Comparison of ENCODE assay signal across 9 cellular contexts in the genomic region with DNA sequence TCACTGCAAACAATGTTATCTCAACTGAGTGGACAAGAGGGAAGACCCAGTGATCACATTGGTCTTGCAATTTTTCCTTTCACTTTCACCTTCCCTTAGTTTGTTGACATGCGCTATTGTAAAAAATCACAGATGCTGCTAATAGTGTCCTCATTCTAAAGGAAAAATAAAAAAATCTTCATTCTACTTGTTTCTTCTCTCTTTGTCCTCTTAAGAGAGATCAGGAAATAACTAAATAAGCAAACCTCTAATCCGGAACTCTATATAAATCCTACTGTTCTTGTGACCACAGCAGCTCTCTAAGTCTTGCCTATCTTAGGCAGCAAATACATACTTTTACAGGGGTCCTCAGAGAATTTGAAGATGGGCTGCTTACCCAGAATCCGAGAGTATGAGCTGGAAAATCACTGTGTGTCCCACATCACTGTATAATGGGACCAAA.
DNase-seq lines count a peak whose midpoint lies in the region; ATAC-seq and TF ChIP-seq lines count a peak whose summit lies in the region.
"Had no signal": no experiment of that assay in that cellular context is flagged by ENCODE, and none has a peak within 500 bp of the region (broad histone marks: within the 10 kb centered on the region; RNA-seq: fewer than 3 reads in every experiment).

No MANE protein-coding gene starts in this region.

- no peaks in the 10 kb centered on the region for H3K36me3 Mint-ChIP-seq in activated CD4-positive, alpha-beta T cell treated with anti-CD3 and anti-CD28 coated beads, Interleukin-2, amount 10 ng/mL, durations not matched to agents 24 days and 14 days (ENCODE audit: low read depth)
- H3K36me3 Mint-ChIP-seq in activated naive CD4-positive, alpha-beta T cell treated with anti-CD3 and anti-CD28 coated beads, Interleukin-2, amount 50 U/mL, for 72 hours = no peaks in the 10 kb centered on the region

- H3K27me3 ChIP-seq in psoas muscle (ENCODE audit: insufficient read depth in 3 of 3, low read length in 2 of 3) = no peaks in the 10 kb centered on the region

- no peaks in the 10 kb centered on the region for H3K36me3 ChIP-seq in psoas muscle (ENCODE audit: insufficient read depth in 1 of 2, low read depth in 1 of 2)

- no peaks in the 10 kb centered on the region for H3K4me1 Mint-ChIP-seq in activated CD4-positive, alpha-beta T cell treated with anti-CD3 and anti-CD28 coated beads, Interleukin-2, amount 10 ng/mL, durations not matched to agents 24 days and 14 days

- H3K27ac Mint-ChIP-seq in activated CD4-positive, alpha-beta T cell treated with anti-CD3 and anti-CD28 coated beads, Interleukin-2, amount 10 ng/mL, durations not matched to agents 24 days and 14 days = no peak overlapping the region
- no peak overlapping the region for H3K27ac Mint-ChIP-seq in activated naive CD4-positive, alpha-beta T cell treated with anti-CD3 and anti-CD28 coated beads, Interleukin-2, amount 50 U/mL, for 72 hours

- H3K4me3 ChIP-seq in psoas muscle = peak overlapping the region; percentile 42

- DNase-seq in LoVo (ENCODE audit: low spot score) (peak; percentile 27), dermis microvascular lymphatic vessel endothelial cell (ENCODE audit: low read depth in 2 of 2) (peak; percentile 46 to 54), psoas muscle (no peak)
- DNase-seq in activated CD4-positive, alpha-beta T cell treated with anti-CD3 and anti-CD28 coated beads, Interleukin-2, amount 10 ng/mL, durations not matched to agents 24 days and 14 days = no peak
- no peak for DNase-seq in activated CD4-positive, alpha-beta T cell treated with anti-CD3 and anti-CD28 coated beads, Interleukin-2, amount 50 U/mL, for 1 hour
- no peak for DNase-seq in activated naive CD4-positive, alpha-beta T cell treated with anti-CD3 and anti-CD28 coated beads, Interleukin-2, amount 50 U/mL, for 72 hours (ENCODE audit: low spot score in 2 of 2)
- DNase-seq: mesendoderm had no signal

- H3K4me3 Mint-ChIP-seq in activated CD4-positive, alpha-beta T cell treated with anti-CD3 and anti-CD28 coated beads, Interleukin-2, amount 10 ng/mL, durations not matched to agents 24 days and 14 days = no peak overlapping the region

- no peaks in the 10 kb centered on the region for H3K4me1 ChIP-seq in psoas muscle

- no peak overlapping the region for H3K27ac ChIP-seq in psoas muscle

- H3K27me3 Mint-ChIP-seq in activated CD4-positive, alpha-beta T cell treated with anti-CD3 and anti-CD28 coated beads, Interleukin-2, amount 10 ng/mL, durations not matched to agents 24 days and 14 days = no peaks in the 10 kb centered on the region

- no peaks in the 10 kb centered on the region for H3K9me3 Mint-ChIP-seq in activated CD4-positive, alpha-beta T cell treated with anti-CD3 and anti-CD28 coated beads, Interleukin-2, amount 10 ng/mL, durations not matched to agents 24 days and 14 days
- peaks cover 0 to 4% of the 10 kb centered on the region in 2 donors for H3K9me3 Mint-ChIP-seq in activated naive CD4-positive, alpha-beta T cell treated with anti-CD3 and anti-CD28 coated beads, Interleukin-2, amount 50 U/mL, for 72 hours

- H3K9me3 ChIP-seq in psoas muscle = no peaks in the 10 kb centered on the region

- no peak for TF ChIP-seq CTCF in psoas muscle (IDR thresholded peaks at IDR 0.05)

- ATAC-seq in GM18502 (IDR thresholded peaks at IDR 0.05; ENCODE audit: poor library complexity, unreplicated experiment) = peak; percentile 65
- no peak for ATAC-seq in psoas muscle
- no peak for ATAC-seq in HG02623 (IDR thresholded peaks at IDR 0.05; ENCODE audit: unreplicated experiment)
- ATAC-seq in activated naive CD4-positive, alpha-beta T cell treated with anti-CD3 and anti-CD28 coated beads, Interleukin-2, amount 50 U/mL, for 72 hours = no peak

- WGBS in psoas muscle, 3 donors = 38 to 42% (median 40%) methylated on average over 3 of the region's 3 CpGs

- intact Hi-C loops in psoas muscle (cut with DNase I) = no loop called here
- intact Hi-C loops in activated CD4-positive, alpha-beta T cell treated with anti-CD3 and anti-CD28 coated beads, Interleukin-2, amount 10 ng/mL, durations not matched to agents 24 days and 14 days (cut with micrococcal nuclease) = no loop called here

Comparison
In these comparisons a context has a peak if more than half of its experiments do, and no peak if none do; other contexts are left out.
1. DNase-seq: peak in LoVo (single experiment) and dermis microvascular lymphatic vessel endothelial cell (2 of 2); none in psoas muscle (0 of 2), activated CD4-positive, alpha-beta T cell treated with anti-CD3 and anti-CD28 coated beads, Interleukin-2, amount 10 ng/mL, durations not matched to agents 24 days and 14 days (single experiment), activated CD4-positive, alpha-beta T cell treated with anti-CD3 and anti-CD28 coated beads, Interleukin-2, amount 50 U/mL, for 1 hour (single experiment) and activated naive CD4-positive, alpha-beta T cell treated with anti-CD3 and anti-CD28 coated beads, Interleukin-2, amount 50 U/mL, for 72 hours (0 of 2).